ENCODE assay signal across 18 cellular contexts in genomic region chr7:159112136-159113011, GRCh38. TPM values are rescaled to one million over a fixed set of nuclear protein-coding genes. Genes with fewer than 3 reads are reported as not detected.
DNase-seq lines count a peak whose midpoint lies in the region; ATAC-seq and TF ChIP-seq lines count a peak whose summit lies in the region.
"Had no signal": no experiment of that assay in that cellular context is flagged by ENCODE, and none has a peak within 500 bp of the region (broad histone marks: within the 10 kb centered on the region; RNA-seq: fewer than 3 reads in every experiment).

No MANE protein-coding gene starts in this region.

- ATAC-seq in left ventricle myocardium superior (no peak), left cardiac atrium (no peak), WTC11 (peak; percentile 42), right lobe of liver (peak in 1 of 4 donors; percentile 31), left colon (no peak), HG03571 (IDR thresholded peaks at IDR 0.05; ENCODE audit: unreplicated experiment) (no peak)
- ATAC-seq: SK-N-SH treated with all-trans-retinoic acid at 6 μM for 48 hours had no signal

- no peaks in the 10 kb centered on the region for H3K9me3 ChIP-seq in right lobe of liver
- H3K9me3 ChIP-seq: ascending aorta, left ventricle myocardium inferior had no signal

- H3K27ac Mint-ChIP-seq in WTC11: no peak overlapping the region
- H3K27ac Mint-ChIP-seq: activated T-cell treated with anti-CD3 and anti-CD28 coated beads, Interleukin-2, amount 50 U/mL, for 24 hours; nephron had no signal

- no peaks in the 10 kb centered on the region for H3K36me3 ChIP-seq in right lobe of liver
- no peaks in the 10 kb centered on the region for H3K36me3 ChIP-seq in brain microvascular endothelial cell (replicated peaks)
- H3K36me3 ChIP-seq: ascending aorta, left ventricle myocardium inferior had no signal

- peaks cover 39% of the 10 kb centered on the region for H3K4me1 Mint-ChIP-seq in WTC11

- CTCF ChIA-PET in WTC11 (lab: Charles Lee): no interaction called here

- H3K4me1 ChIP-seq in right lobe of liver: no peaks in the 10 kb centered on the region

- no peaks in the 10 kb centered on the region for H3K27me3 ChIP-seq in right lobe of liver
- no peaks in the 10 kb centered on the region for H3K27me3 ChIP-seq in brain microvascular endothelial cell (replicated peaks)
- H3K27me3 ChIP-seq: ascending aorta had no signal

- intact Hi-C loops in left ventricle myocardium superior (cut with micrococcal nuclease): no loop called here
- intact Hi-C loops in left cardiac atrium (cut with DNase I): no loop called here
- intact Hi-C loops in right lobe of liver (cut with DNase I): no loop called here
- intact Hi-C loops in left colon (cut with DNase I, micrococcal nuclease): loop anchor here in 1 of 2 donors (10.0 kb wide), 1 partner anchor 68 kb away; no protein-coding TSS in a partner anchor

- no peak overlapping the region for H3K27ac ChIP-seq in right lobe of liver
- H3K27ac ChIP-seq in brain microvascular endothelial cell: no peak overlapping the region
- H3K27ac ChIP-seq: ascending aorta, dorsolateral prefrontal cortex, HL-60, left ventricle myocardium inferior had no signal

- H3K27me3 Mint-ChIP-seq in WTC11 (ENCODE audit: low read depth): no peaks in the 10 kb centered on the region

- H3K4me3 ChIP-seq in right lobe of liver (no peak overlapping the region), brain microvascular endothelial cell (ENCODE audit: low read depth, low read length) (no peak overlapping the region)
- H3K4me3 ChIP-seq: left ventricle myocardium inferior had no signal

- POLR2A ChIA-PET in WTC11 (lab: Charles Lee): no interaction called here

- in situ Hi-C loops in brain microvascular endothelial cell (cut with HindIII; ENCODE audit: low pct_ligation_motif_present, low sequenced_read_pairs): no loop called here

- H3K36me3 Mint-ChIP-seq in WTC11: no peaks in the 10 kb centered on the region

- TF ChIP-seq CTCF in WTC11 (IDR thresholded peaks at IDR 0.05): no peak
- TF ChIP-seq CTCF in right lobe of liver (IDR thresholded peaks at IDR 0.05): no peak
- TF ChIP-seq CTCF in brain microvascular endothelial cell (IDR thresholded peaks at IDR 0.05; ENCODE audit: low read depth, low read length, missing control alignments): no peak

- H3K4me3 Mint-ChIP-seq in WTC11: no peak overlapping the region
- H3K4me3 Mint-ChIP-seq: activated T-cell treated with anti-CD3 and anti-CD28 coated beads, Interleukin-2, amount 50 U/mL, for 24 hours; nephron had no signal

- DNase-seq in left ventricle myocardium superior (peak; percentile 22), left cardiac atrium (no peak), WTC11 (ENCODE audit: low spot score) (no peak), right lobe of liver (peak in 2 of 3 donors; percentile 8 to 43), brain microvascular endothelial cell (no peak), left colon (no peak)
- DNase-seq in stimulated activated CD4-positive, alpha-beta T cell treated with anti-CD3 and anti-CD28 coated beads, TNF-alpha, amount 100 ng/mL, for 4 hours (ENCODE audit: low read depth in 3 of 3): peak in 2 of 3 experiments; percentile 7 to 10
- DNase-seq: activated T-cell treated with anti-CD3 and anti-CD28 coated beads, Interleukin-2, amount 50 U/mL, for 24 hours; hippocampal formation; left ventricle myocardium inferior; NCI-H1417 treated with DMSO at 0.1 percent for 48 hours had no signal

- H3K9me3 Mint-ChIP-seq in WTC11: no peaks in the 10 kb centered on the region
- H3K9me3 Mint-ChIP-seq: activated T-cell treated with anti-CD3 and anti-CD28 coated beads, Interleukin-2, amount 50 U/mL, for 24 hours; nephron had no signal

- WGBS in right lobe of liver (ENCODE audit: insufficient coverage, low coverage, low lambda C conversion rate, missing lambda C conversion rate): 50% methylated on average over 13 of the region's 48 CpGs

- no peak for TF ChIP-seq POLR2A in right lobe of liver (IDR thresholded peaks at IDR 0.05)

TF ChIP-seq in WTC11, 78 proteins besides CTCF, POLR2A, EP300 and RAD21:
- TF ChIP-seq ZNF396 (CRISPR knock-in tag; IDR thresholded peaks at IDR 0.05; ENCODE audit: borderline replicate concordance) (no peak), ZNF281 (CRISPR knock-in tag; IDR thresholded peaks at IDR 0.05) (no peak), NR3C1 (CRISPR knock-in tag; conservative IDR thresholded peaks at IDR 0.05; ENCODE audit: low read depth) (no peak), ARID4B (CRISPR knock-in tag; IDR thresholded peaks at IDR 0.05; ENCODE audit: borderline replicate concordance) (no peak), CREB1 (CRISPR knock-in tag; IDR thresholded peaks at IDR 0.05) (no peak), ELF4 (CRISPR knock-in tag; IDR thresholded peaks at IDR 0.05; ENCODE audit: low read depth) (no peak), CREM (CRISPR knock-in tag; IDR thresholded peaks at IDR 0.05) (no peak), TCF7 (CRISPR knock-in tag; IDR thresholded peaks at IDR 0.05; ENCODE audit: low read depth) (no peak), KAT7 (CRISPR knock-in tag; IDR thresholded peaks at IDR 0.05; ENCODE audit: borderline replicate concordance) (no peak), SMAD4 (CRISPR knock-in tag; IDR thresholded peaks at IDR 0.05) (no peak), ERG (CRISPR knock-in tag; IDR thresholded peaks at IDR 0.05) (no peak)

RNA-seq across cellular contexts. Expression of gene VIPR2, which starts 32.3 kb away (rescaled TPM):
- total RNA-seq in left ventricle myocardium superior (21.3 TPM), left cardiac atrium (1 to 10 TPM; 6.3 to 8.5 TPM), WTC11 (2021) (7.5 to 7.8 TPM (median 7.6 TPM) in 3 replicates), right lobe of liver (under 1 TPM in 4 of 6 experiments, not detected in 2; 0.15 to 0.51 (median 0.26) TPM), left colon (1 to 10 TPM in 1 of 2 donors, under 1 TPM in 1; 0.55 to 1.6 TPM)
- total RNA-seq: fibroblast of lung had no signal

Comparison
In these comparisons a context has a peak if more than half of its experiments do, and no peak if none do; other contexts are left out.
1. DNase-seq: peak in left ventricle myocardium superior (single experiment), right lobe of liver (2 of 3) and stimulated activated CD4-positive, alpha-beta T cell treated with anti-CD3 and anti-CD28 coated beads, TNF-alpha, amount 100 ng/mL, for 4 hours (2 of 3); none in left cardiac atrium (single experiment), WTC11 (single experiment), brain microvascular endothelial cell (single experiment) and left colon (0 of 2).